ENCODE assay signal across 8 cellular contexts in the genomic region with DNA sequence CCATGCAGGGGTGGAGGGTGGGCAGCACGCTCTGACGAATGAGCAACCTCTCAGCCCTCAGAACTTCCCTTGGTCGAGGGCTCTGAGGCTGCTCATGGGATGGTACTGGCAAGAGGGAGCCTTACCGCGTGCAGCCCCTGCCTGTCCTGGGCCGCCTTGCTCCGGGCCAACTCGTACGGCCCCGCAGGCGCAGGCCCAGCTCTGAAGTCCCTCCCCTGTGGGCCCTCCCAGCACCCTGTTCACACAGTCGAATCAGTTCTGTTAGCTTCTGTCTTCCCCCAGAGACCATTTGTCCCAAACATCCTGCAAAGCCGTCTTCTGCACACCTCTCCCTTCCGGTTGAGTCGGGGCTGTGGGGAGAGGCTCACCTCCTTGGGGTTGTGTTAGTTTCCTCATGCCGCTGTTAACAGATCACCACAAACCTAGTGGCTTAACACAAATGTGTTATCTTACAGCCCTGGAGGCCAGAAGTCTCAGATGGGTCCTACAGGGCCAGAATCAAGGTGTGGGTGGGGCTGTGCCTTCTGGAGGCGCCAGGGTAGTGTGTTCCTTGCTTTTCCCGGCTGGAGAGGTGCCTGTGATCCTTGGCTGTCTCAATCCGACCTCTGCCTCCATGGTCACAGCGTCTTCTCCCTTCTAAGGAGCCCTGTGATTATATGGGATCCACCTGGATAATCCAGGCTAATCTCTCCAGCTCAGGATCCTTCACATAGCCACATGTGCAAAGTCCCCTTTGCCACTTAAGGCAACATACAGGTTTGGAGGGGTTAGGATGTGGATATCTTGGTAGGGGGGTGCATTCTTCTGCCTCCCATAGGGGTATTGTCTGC. TPM values are rescaled to one million over a fixed set of nuclear protein-coding genes. Genes with fewer than 3 reads are reported as not detected.
A peak's percentile ranks its signal among the peaks of the same experiment; 100 is the strongest.
DNase-seq lines count a peak whose midpoint lies in the region; ATAC-seq, FAIRE-seq and TF ChIP-seq lines count a peak whose summit lies in the region.

No MANE protein-coding gene starts in this region.

- peaks cover 5 to 12% of the 10 kb centered on the region in 2 donors for H3K27me3 ChIP-seq in duodenal mucosa (ENCODE audit: control insufficient read depth in 1 of 2, insufficient read depth in 2 of 2, low read length in 2 of 2)
- H3K27me3 ChIP-seq in muscle layer of duodenum (ENCODE audit: low read depth, low read length), result no peaks in the 10 kb centered on the region
- H3K27me3 ChIP-seq in thyroid gland, result no peaks in the 10 kb centered on the region

- no peak for TF ChIP-seq POLR2A in thyroid gland (IDR thresholded peaks at IDR 0.05)

- 30 to 32% methylated on average over 18 to 20 of the region's 20 CpGs for WGBS in thyroid gland, 2 donors

- no peak for TF ChIP-seq CTCF in thyroid gland (IDR thresholded peaks at IDR 0.05)

- H3K27ac ChIP-seq in duodenal mucosa (ENCODE audit: low read depth, low read length) (no peak overlapping the region), muscle layer of duodenum (ENCODE audit: low read length) (no peak overlapping the region), thyroid gland (peak overlapping the region in 1 of 3 donors; percentile 73)

- peak overlapping the region; percentile 64 to 72 for H3K4me3 ChIP-seq in duodenal mucosa (ENCODE audit: low read depth in 1 of 2, low read length in 2 of 2)
- peak overlapping the region; percentile 45 to 83 for H3K4me3 ChIP-seq in muscle layer of duodenum (ENCODE audit: low read depth in 1 of 2, low read length in 2 of 2)
- H3K4me3 ChIP-seq in thyroid gland (replicated peaks in 1 of 3), result peak overlapping the region in 2 of 3 donors; percentile 17 to 58

- peaks cover 15 to 21% of the 10 kb centered on the region in 2 donors for H3K4me1 ChIP-seq in duodenal mucosa (ENCODE audit: control insufficient read depth in 1 of 2, insufficient read depth in 2 of 2, low read length in 2 of 2)
- peaks cover 8 to 19% of the 10 kb centered on the region in 2 donors for H3K4me1 ChIP-seq in muscle layer of duodenum (ENCODE audit: control insufficient read depth in 1 of 2, insufficient read depth in 2 of 2, low read length in 2 of 2)
- H3K4me1 ChIP-seq in thyroid gland, result peaks cover 8% of the 10 kb centered on the region in 2 donors

- no peaks in the 10 kb centered on the region for H3K9me3 ChIP-seq in duodenal mucosa (ENCODE audit: control insufficient read depth in 1 of 2, low read length in 2 of 2)
- no peaks in the 10 kb centered on the region for H3K9me3 ChIP-seq in muscle layer of duodenum (ENCODE audit: control insufficient read depth in 1 of 2, low read length in 2 of 2)
- no peaks in the 10 kb centered on the region for H3K9me3 ChIP-seq in thyroid gland

- intact Hi-C loops in thyroid gland (cut with DNase I), result no loop called here

- H3K36me3 ChIP-seq in duodenal mucosa (ENCODE audit: control insufficient read depth in 1 of 2, insufficient read depth in 2 of 2, low read length in 2 of 2), result no peaks in the 10 kb centered on the region
- peaks cover 0 to 3% of the 10 kb centered on the region in 2 donors for H3K36me3 ChIP-seq in muscle layer of duodenum (ENCODE audit: control insufficient read depth in 1 of 2, insufficient read depth in 2 of 2, low read length in 2 of 2)
- H3K36me3 ChIP-seq in thyroid gland, result no peaks in the 10 kb centered on the region

- DNase-seq in GM18507 (ENCODE audit: extremely low spot score, insufficient read length, low read depth) (peak; percentile 55), thyroid gland (peak; percentile 13 to 20), GOT3 (lab: John Stamatoyannopoulos, UW) (no peak)
- peak; percentile 47 for DNase-seq in activated CD4-positive, CD25-positive, alpha-beta regulatory T cell treated with anti-CD3 and anti-CD28 coated beads, Interleukin-2, amount 50 U/mL, for 72 hours

- ATAC-seq in HG03045 (IDR thresholded peaks at IDR 0.05; ENCODE audit: unreplicated experiment) (peak; percentile 47), HG02623 (IDR thresholded peaks at IDR 0.05; ENCODE audit: unreplicated experiment) (no peak)

- peak; percentile 94 for FAIRE-seq in GM18507 (lab: Jason Lieb, UNC)

- H3K9ac ChIP-seq in duodenal mucosa (ENCODE audit: low read depth in 1 of 2, low read length in 2 of 2), result peak overlapping the region; percentile 20 to 69

RNA-seq across cellular contexts. Expression of a gene that starts 0.9 kb away (rescaled TPM):
- total RNA-seq in thyroid gland, result 1 to 10 TPM; 4.4 to 6.9 (median 4.5) TPM

RNA-seq across cellular contexts. Expression of a gene that starts 52.9 kb away (rescaled TPM):
- 100 to 1,000 TPM in 3 of 4 donors, 10 to 100 TPM in 1; 85.3 to 154 (median 118) TPM for total RNA-seq in thyroid gland
